Comparison of ENCODE assay signal across 28 cellular contexts in genomic region chr11:64735860-64736259, GRCh38. TPM values are rescaled to one million over a fixed set of nuclear protein-coding genes. Genes with fewer than 3 reads are reported as not detected.
DNase-seq lines count a peak whose midpoint lies in the region; ATAC-seq and TF ChIP-seq lines count a peak whose summit lies in the region.
"Had no signal": no experiment of that assay in that cellular context is flagged by ENCODE, and none has a peak within 500 bp of the region (broad histone marks: within the 10 kb centered on the region; RNA-seq: fewer than 3 reads in every experiment).

No MANE protein-coding gene starts in this region.

- peaks cover 9% of the 10 kb centered on the region for H3K36me3 Mint-ChIP-seq in stimulated activated naive CD8-positive, alpha-beta T cell treated with anti-CD3 and anti-CD28 coated beads, Interleukin-15, Interleukin-2, amounts not matched to agents 100 ng/mL and 50 ng/mL, for 24 hours (ENCODE audit: low read depth)
- H3K36me3 Mint-ChIP-seq in activated B cell treated with CpG ODN at 0.5 μM for 24 hours (ENCODE audit: low read depth) (peaks cover 82% of the 10 kb centered on the region), naive B cell (peaks cover 6 to 16% of the 10 kb centered on the region in 2 donors)

- ATAC-seq in stimulated activated naive CD8-positive, alpha-beta T cell treated with anti-CD3 and anti-CD28 coated beads, Interleukin-15, amount 100 ng/mL, for 72 hours = no peak
- ATAC-seq in activated B cell treated with CpG ODN at 0.5 μM for 24 hours (ENCODE audit: low read depth) (no peak), naive B cell (ENCODE audit: low read depth in 2 of 2) (no peak), HG03045 (IDR thresholded peaks at IDR 0.05; ENCODE audit: unreplicated experiment) (no peak), HG02938 (IDR thresholded peaks at IDR 0.05; ENCODE audit: unreplicated experiment) (no peak)
- ATAC-seq: activated CD8-positive, alpha-beta memory T cell treated with anti-CD3 and anti-CD28 coated beads, Interleukin-2, amount 10 ng/mL, durations not matched to agents 7 days and 5 days; activated T-cell treated with anti-CD3 and anti-CD28 coated beads, Interleukin-2, amount 50 U/mL, for 72 hours; HCT116; mucosa of descending colon had no signal

- DNase-seq in stimulated activated naive CD8-positive, alpha-beta T cell treated with anti-CD3 and anti-CD28 coated beads, Interleukin-15, amount 100 ng/mL, for 72 hours = no peak
- DNase-seq in activated B cell treated with CpG ODN at 0.5 μM for 24 hours = no peak
- no peak for DNase-seq in naive B cell
- no peak for DNase-seq in NCI-H1105 (lab: John Stamatoyannopoulos, UW)
- DNase-seq in NCI-H510A (lab: John Stamatoyannopoulos, UW) = no peak
- DNase-seq: ACHN; activated CD4-positive, alpha-beta T cell treated with anti-CD3 and anti-CD28 coated beads, Interleukin-2, amount 50 U/mL, for 1 hour; activated CD8-positive, alpha-beta memory T cell treated with anti-CD3 and anti-CD28 coated beads, Interleukin-2, amount 10 ng/mL, durations not matched to agents 7 days and 5 days; activated naive CD4-positive, alpha-beta T cell treated with Interleukin-2 at 50 U/mL for 16 hours; activated T-cell treated with anti-CD3 and anti-CD28 coated beads, Interleukin-2, amount 50 U/mL, for 72 hours; BE2C; hippocampal formation; mucosa of descending colon; NCI-H1694; NCI-H446; NCI-H774; SJCRH30; SW 1271; thyroid gland; uterus had no signal

- no peaks in the 10 kb centered on the region for H3K9me3 Mint-ChIP-seq in stimulated activated naive CD8-positive, alpha-beta T cell treated with anti-CD3 and anti-CD28 coated beads, Interleukin-15, Interleukin-2, amounts not matched to agents 100 ng/mL and 50 ng/mL, for 24 hours
- H3K9me3 Mint-ChIP-seq in stimulated activated naive CD8-positive, alpha-beta T cell treated with anti-CD3 and anti-CD28 coated beads, Interleukin-15, amount 100 ng/mL, for 72 hours = no peaks in the 10 kb centered on the region
- H3K9me3 Mint-ChIP-seq in activated B cell treated with CpG ODN at 0.5 μM for 24 hours (no peaks in the 10 kb centered on the region), naive B cell (no peaks in the 10 kb centered on the region)
- H3K9me3 Mint-ChIP-seq: activated T-cell treated with anti-CD3 and anti-CD28 coated beads, Interleukin-2, amount 50 U/mL, for 72 hours; IgD-negative memory B cell had no signal

- POLR2A ChIA-PET in activated B cell treated with CpG ODN at 0.5 μM for 24 hours (lab: Charles Lee) = interaction anchor here (1.0 to 3.0 kb wide), 2 partner anchors 9 to 399 kb away, joined by 3 to 10 read pairs; no protein-coding TSS in a partner anchor

- peak overlapping the region; percentile 11 for H3K27ac Mint-ChIP-seq in stimulated activated naive CD8-positive, alpha-beta T cell treated with anti-CD3 and anti-CD28 coated beads, Interleukin-15, Interleukin-2, amounts not matched to agents 100 ng/mL and 50 ng/mL, for 24 hours
- H3K27ac Mint-ChIP-seq in stimulated activated naive CD8-positive, alpha-beta T cell treated with anti-CD3 and anti-CD28 coated beads, Interleukin-15, amount 100 ng/mL, for 72 hours = no peak overlapping the region
- H3K27ac Mint-ChIP-seq in activated B cell treated with CpG ODN at 0.5 μM for 24 hours (peak overlapping the region; percentile 72), naive B cell (peak overlapping the region in 5 of 6 donors; percentile 26 to 67 (median 62))
- H3K27ac Mint-ChIP-seq: activated CD8-positive, alpha-beta memory T cell treated with anti-CD3 and anti-CD28 coated beads, Interleukin-2, amount 10 ng/mL, durations not matched to agents 7 days and 5 days had no signal

- no peak for TF ChIP-seq CTCF in activated B cell treated with CpG ODN at 0.5 μM for 24 hours (IDR thresholded peaks at IDR 0.05)

- peaks cover 9% of the 10 kb centered on the region for H3K4me1 Mint-ChIP-seq in stimulated activated naive CD8-positive, alpha-beta T cell treated with anti-CD3 and anti-CD28 coated beads, Interleukin-15, Interleukin-2, amounts not matched to agents 100 ng/mL and 50 ng/mL, for 24 hours (ENCODE audit: low read depth)
- peaks cover 46% of the 10 kb centered on the region for H3K4me1 Mint-ChIP-seq in stimulated activated naive CD8-positive, alpha-beta T cell treated with anti-CD3 and anti-CD28 coated beads, Interleukin-15, amount 100 ng/mL, for 72 hours
- H3K4me1 Mint-ChIP-seq in activated B cell treated with CpG ODN at 0.5 μM for 24 hours (peaks cover 25% of the 10 kb centered on the region), naive B cell (peaks cover 25 to 47% (median 44%) of the 10 kb centered on the region in 3 donors)

- intact Hi-C loops in activated B cell treated with CpG ODN at 0.5 μM for 24 hours (cut with micrococcal nuclease) = no loop called here

- CTCF ChIA-PET in activated B cell treated with CpG ODN at 0.5 μM for 24 hours (lab: Charles Lee) = interaction anchor here (1.0 kb wide), 1 partner anchor 47 kb away, joined by 5 read pairs; no protein-coding TSS in a partner anchor

- H3K27me3 Mint-ChIP-seq in stimulated activated naive CD8-positive, alpha-beta T cell treated with anti-CD3 and anti-CD28 coated beads, Interleukin-15, Interleukin-2, amounts not matched to agents 100 ng/mL and 50 ng/mL, for 24 hours = no peaks in the 10 kb centered on the region
- no peaks in the 10 kb centered on the region for H3K27me3 Mint-ChIP-seq in stimulated activated naive CD8-positive, alpha-beta T cell treated with anti-CD3 and anti-CD28 coated beads, Interleukin-15, amount 100 ng/mL, for 72 hours
- no peaks in the 10 kb centered on the region for H3K27me3 Mint-ChIP-seq in activated B cell treated with CpG ODN at 0.5 μM for 24 hours
- no peaks in the 10 kb centered on the region for H3K27me3 Mint-ChIP-seq in naive B cell
- H3K27me3 Mint-ChIP-seq: activated CD8-positive, alpha-beta memory T cell treated with anti-CD3 and anti-CD28 coated beads, Interleukin-2, amount 10 ng/mL, durations not matched to agents 7 days and 5 days; IgD-negative memory B cell had no signal

- no peak overlapping the region for H3K4me3 Mint-ChIP-seq in stimulated activated naive CD8-positive, alpha-beta T cell treated with anti-CD3 and anti-CD28 coated beads, Interleukin-15, Interleukin-2, amounts not matched to agents 100 ng/mL and 50 ng/mL, for 24 hours
- H3K4me3 Mint-ChIP-seq in stimulated activated naive CD8-positive, alpha-beta T cell treated with anti-CD3 and anti-CD28 coated beads, Interleukin-15, amount 100 ng/mL, for 72 hours = no peak overlapping the region
- no peak overlapping the region for H3K4me3 Mint-ChIP-seq in activated B cell treated with CpG ODN at 0.5 μM for 24 hours
- H3K4me3 Mint-ChIP-seq in naive B cell = peak overlapping the region in 2 of 8 donors; percentile 12 to 66
- H3K4me3 Mint-ChIP-seq: activated CD8-positive, alpha-beta memory T cell treated with anti-CD3 and anti-CD28 coated beads, Interleukin-2, amount 10 ng/mL, durations not matched to agents 7 days and 5 days; activated T-cell treated with anti-CD3 and anti-CD28 coated beads, Interleukin-2, amount 50 U/mL, for 72 hours; neural crest cell had no signal

RNA-seq across cellular contexts. Expression of gene RASGRP2, which starts 8.1 kb away (rescaled TPM):
- total RNA-seq in activated B cell treated with CpG ODN at 0.5 μM for 24 hours = 165 and 177 TPM in 2 replicates
- 100 to 1,000 TPM; 274 to 429 (median 285) TPM for polyA plus RNA-seq in naive B cell (ENCODE audit: low read depth in 6 of 6)
- total RNA-seq: RPMI7951 had no signal

RNA-seq across cellular contexts. Expression of gene NRXN2, which starts 12.9 kb away (rescaled TPM):
- 0.54 and 0.73 TPM in 2 replicates for total RNA-seq in activated B cell treated with CpG ODN at 0.5 μM for 24 hours
- polyA plus RNA-seq in naive B cell (ENCODE audit: low read depth in 6 of 6) = not detected
- total RNA-seq: lung microvascular endothelial cell had no signal
- polyA plus RNA-seq: IgD-negative memory B cell had no signal

RNA-seq across cellular contexts. Expression of gene PYGM, which starts 23.9 kb away (rescaled TPM):
- total RNA-seq in activated B cell treated with CpG ODN at 0.5 μM for 24 hours = 3.2 and 4.8 TPM in 2 replicates
- polyA plus RNA-seq in naive B cell (ENCODE audit: low read depth in 6 of 6) = 1 to 10 TPM in 5 of 6 donors, not detected in 1; 2.1 to 4.9 (median 2.2) TPM
- total RNA-seq: RPMI7951 had no signal

RNA-seq across cellular contexts. Expression of gene SF1, which starts 42.5 kb away (rescaled TPM):
- total RNA-seq in activated B cell treated with CpG ODN at 0.5 μM for 24 hours = 640 and 687 TPM in 2 replicates
- 100 to 1,000 TPM in 4 of 6 donors, 10 to 100 TPM in 2; 68.6 to 242 (median 132) TPM for polyA plus RNA-seq in naive B cell (ENCODE audit: low read depth in 6 of 6)

Comparison
In these comparisons a context has a peak if more than half of its experiments do, and no peak if none do; other contexts are left out.
1. H3K27ac Mint-ChIP-seq: peak in stimulated activated naive CD8-positive, alpha-beta T cell treated with anti-CD3 and anti-CD28 coated beads, Interleukin-15, Interleukin-2, amounts not matched to agents 100 ng/mL and 50 ng/mL, for 24 hours (single experiment), activated B cell treated with CpG ODN at 0.5 μM for 24 hours (single experiment) and naive B cell (5 of 6); none in stimulated activated naive CD8-positive, alpha-beta T cell treated with anti-CD3 and anti-CD28 coated beads, Interleukin-15, amount 100 ng/mL, for 72 hours (0 of 2).